In genomic region chr11:35415488-35415887, GRCh38 we compare ENCODE assay signal across 18 cellular contexts. TPM values are rescaled to one million over a fixed set of nuclear protein-coding genes. Genes with fewer than 3 reads are reported as not detected.
A peak's percentile ranks its signal among the peaks of the same experiment; 100 is the strongest.
DNase-seq lines count a peak whose midpoint lies in the region; ATAC-seq, FAIRE-seq and TF ChIP-seq lines count a peak whose summit lies in the region.
"Had no signal": no experiment of that assay in that cellular context is flagged by ENCODE, and none has a peak within 500 bp of the region (broad histone marks: within the 10 kb centered on the region; RNA-seq: fewer than 3 reads in every experiment).

No MANE protein-coding gene starts in this region.

- no peaks in the 10 kb centered on the region for H3F3A ChIP-seq in neural cell (ENCODE audit: insufficient read depth, low read length, poor library complexity, severe bottlenecking)

- H3K27me3 ChIP-seq in K562 (ENCODE audit: control insufficient read depth in 2 of 2, insufficient read depth in 2 of 2, low read length in 2 of 2) (peaks cover 18 to 27% of the 10 kb centered on the region in 2 experiments), dorsolateral prefrontal cortex (peaks cover 0 to 48% (median 7%) of the 10 kb centered on the region in 45 donors), neural cell (ENCODE audit: insufficient read depth, low read depth, low read length) (no peaks in the 10 kb centered on the region), spleen (replicated peaks in 1 of 7) (peaks cover 6 to 69% (median 47%) of the 10 kb centered on the region in 7 donors)

- H3K4me3 ChIP-seq in K562 (no peak overlapping the region), dorsolateral prefrontal cortex (peak overlapping the region in 54 of 59 donors; percentile 15 to 78 (median 67)), neural cell (ENCODE audit: low read length) (peak overlapping the region; percentile 88), spleen (no peak overlapping the region)
- H3K4me3 ChIP-seq: GM23248, HAP-1 had no signal

- H3K9me1 ChIP-seq in K562 (ENCODE audit: control insufficient read depth, insufficient read depth, low read length) = no peaks in the 10 kb centered on the region

- DNase-seq in D721Med (ENCODE audit: insufficient read length, low spot score) (no peak), K562 (ENCODE audit: extremely low read depth in 1 of 4, low spot score in 3 of 4) (no peak), dorsolateral prefrontal cortex (no peak), spleen (no peak), middle frontal gyrus (ENCODE audit: extremely low spot score, low spot score) (no peak)
- DNase-seq in activated effector memory CD4-positive, alpha-beta T cell treated with Interleukin-2 at 50 U/mL for 16 hours = no peak
- DNase-seq: ACHN; BE2C; C1 segment of cervical spinal cord; CD4-positive, CD25-positive, alpha-beta regulatory T cell; CD8-positive, alpha-beta memory T cell; COR-L47; GM23248 had no signal

- TF ChIP-seq POLR2A in K562 (conservative IDR thresholded peaks at IDR 0.05) (no peak), spleen (IDR thresholded peaks at IDR 0.05) (no peak)

- intact Hi-C loops in K562 (cut with micrococcal nuclease) (no loop called here), dorsolateral prefrontal cortex (cut with DNase I) (no loop called here), spleen (cut with DNase I; ENCODE audit: low total_unique reads) (no loop called here)

- WGBS in K562 (ENCODE audit: insufficient coverage, low coverage, missing lambda C conversion rate) = 5% methylated on average over 2 of the region's 2 CpGs
- 50 to 67% (median 63%) methylated on average over 2 of the region's 2 CpGs for WGBS in spleen, 5 donors

- H3K27ac ChIP-seq in K562 (ENCODE audit: extremely low read depth, low read depth, low read length) (no peak overlapping the region), dorsolateral prefrontal cortex (peak overlapping the region in 43 of 59 donors; percentile 2 to 94 (median 70)), neural cell (ENCODE audit: low read length) (no peak overlapping the region), spleen (no peak overlapping the region)
- H3K27ac ChIP-seq: GM23248 had no signal

- no peaks in the 10 kb centered on the region for H4K20me1 ChIP-seq in K562 (replicated peaks; ENCODE audit: control insufficient read depth, insufficient read depth, low read length)
- no peaks in the 10 kb centered on the region for H4K20me1 ChIP-seq in neural cell (ENCODE audit: insufficient read depth)

- H3K9ac ChIP-seq in K562 (ENCODE audit: insufficient read depth in 1 of 2, low read depth in 2 of 2, low read length in 2 of 2) (no peak overlapping the region), neural cell (ENCODE audit: low read length) (no peak overlapping the region)
- H3K9ac ChIP-seq: GM23248 had no signal

- CTCF ChIA-PET in K562 (lab: Yijun Ruan, JAX; ENCODE audit: low intra/inter-chr PET ratio) = no interaction called here

- H3K4me2 ChIP-seq in K562 (ENCODE audit: insufficient read depth, low read length) (no peak overlapping the region), neural cell (ENCODE audit: low read length) (no peak overlapping the region)

- H3K79me2 ChIP-seq in K562 (ENCODE audit: control insufficient read depth, insufficient read depth, low read length) (no peaks in the 10 kb centered on the region), neural cell (replicated peaks; ENCODE audit: insufficient read depth, low read length) (peaks cover 62% of the 10 kb centered on the region)

- no peak for TF ChIP-seq CTCF in D721Med (IDR thresholded peaks at IDR 0.05; ENCODE audit: insufficient read depth, missing control alignments)
- no peak for TF ChIP-seq CTCF in K562 (IDR thresholded peaks at IDR 0.05 in 2 of 3, conservative IDR thresholded peaks at IDR 0.05 in 1 of 3; ENCODE audit: insufficient read depth in 2 of 3, low read depth in 1 of 3, low read length in 3 of 3)
- TF ChIP-seq CTCF in dorsolateral prefrontal cortex (IDR thresholded peaks at IDR 0.05 in 54 of 56, conservative IDR thresholded peaks at IDR 0.05 in 2 of 56; ENCODE audit: low read depth in 1 of 56, partially characterized antibody in 56 of 56) = no peak
- TF ChIP-seq CTCF in neural cell (IDR thresholded peaks at IDR 0.05; ENCODE audit: poor library complexity, severe bottlenecking) = no peak
- no peak for TF ChIP-seq CTCF in spleen (IDR thresholded peaks at IDR 0.05 in 8 of 11, conservative IDR thresholded peaks at IDR 0.05 in 3 of 11)

- H3K9me2 ChIP-seq in neural cell (ENCODE audit: insufficient read depth, low read length) = no peaks in the 10 kb centered on the region

- H2AFZ ChIP-seq in K562 (ENCODE audit: low read depth, low read length) (no peak overlapping the region), neural cell (ENCODE audit: low read depth, low read length) (no peak overlapping the region)
- H2AFZ ChIP-seq: GM23248 had no signal

- H3K36me3 ChIP-seq in K562 (ENCODE audit: control insufficient read depth, insufficient read depth, low read length) = no peaks in the 10 kb centered on the region
- no peaks in the 10 kb centered on the region for H3K36me3 ChIP-seq in neural cell (ENCODE audit: insufficient read depth, low read length)
- no peaks in the 10 kb centered on the region for H3K36me3 ChIP-seq in spleen
- H3K36me3 ChIP-seq: BE2C, HAP-1 had no signal

- FAIRE-seq in D721Med (lab: Jason Lieb, UNC) (peak; percentile 46), K562 (lab: Jason Lieb, UNC) (no peak)
- FAIRE-seq: G401.6, GM12891, GM19239 had no signal

- POLR2A ChIA-PET in K562 (lab: Yijun Ruan, JAX) = no interaction called here

- no peak for ATAC-seq in K562

- H3K4me1 ChIP-seq in K562 (replicated peaks in 1 of 2; ENCODE audit: control insufficient read depth in 2 of 2, insufficient read depth in 2 of 2, low read length in 2 of 2) (peaks cover 0 to 14% of the 10 kb centered on the region in 2 experiments; a peak in 1 of 5 replicates), spleen (peaks cover 8 to 24% (median 22%) of the 10 kb centered on the region in 6 donors)
- H3K4me1 ChIP-seq: BE2C, HAP-1 had no signal

- H3K9me3 ChIP-seq in K562 (replicated peaks; ENCODE audit: control insufficient read depth, insufficient read depth, low read depth, low read length) = no peaks in the 10 kb centered on the region
- H3K9me3 ChIP-seq in neural cell (ENCODE audit: low read length) = no peaks in the 10 kb centered on the region
- H3K9me3 ChIP-seq in spleen = no peaks in the 10 kb centered on the region
- H3K9me3 ChIP-seq: BE2C, HAP-1 had no signal

- TF ChIP-seq EP300 in K562 (IDR thresholded peaks at IDR 0.05; ENCODE audit: low read length) (no peak), neural cell (conservative IDR thresholded peaks at IDR 0.05; ENCODE audit: poor library complexity, severe bottlenecking) (no peak)

- in situ Hi-C loops in K562 (cut with MboI) = no loop called here

- no TSS peak for BruUV-seq in K562 (replicated peaks; lab: Mats Ljungman, UMichigan)

- TF ChIP-seq RAD21 in K562 (CRISPR knock-in tag; conservative IDR thresholded peaks at IDR 0.05 in 1 of 2, IDR thresholded peaks at IDR 0.05 in 1 of 2) (no peak), neural cell (conservative IDR thresholded peaks at IDR 0.05) (no peak)

TF ChIP-seq in K562, 482 proteins besides CTCF, POLR2A, EP300 and RAD21 (continues in another document):
- no peak for TF ChIP-seq PURB (CRISPR knock-in tag; IDR thresholded peaks at IDR 0.05; ENCODE audit: low read depth)
- TF ChIP-seq ZNF24 (IDR thresholded peaks at IDR 0.05) = no peak
- TF ChIP-seq ILK (tag; IDR thresholded peaks at IDR 0.05; ENCODE audit: borderline replicate concordance, low read depth) = no peak
- no peak for TF ChIP-seq NELFE (IDR thresholded peaks at IDR 0.05; ENCODE audit: insufficient read depth, insufficient read length)
- no peak for TF ChIP-seq EZH2 (IDR thresholded peaks at IDR 0.05; ENCODE audit: borderline replicate concordance, low read depth, low read length)
- no peak for TF ChIP-seq EGR1 (conservative IDR thresholded peaks at IDR 0.05)
- TF ChIP-seq ZNF41 (CRISPR knock-in tag; conservative IDR thresholded peaks at IDR 0.05) = no peak
- no peak for TF ChIP-seq ZNF408 (CRISPR knock-in tag; IDR thresholded peaks at IDR 0.05; ENCODE audit: low read depth)
- TF ChIP-seq KLF1 (tag; IDR thresholded peaks at IDR 0.05) = no peak

TF ChIP-seq in neural cell, 6 proteins besides CTCF, POLR2A, EP300 and RAD21 (continues in another document):
- TF ChIP-seq EZH2 (IDR thresholded peaks at IDR 0.05; ENCODE audit: borderline replicate concordance, insufficient read depth, low read length, poor library complexity, severe bottlenecking) (no peak), MXI1 (conservative IDR thresholded peaks at IDR 0.05; ENCODE audit: poor library complexity, severe bottlenecking) (no peak)

RNA-seq across cellular contexts. Expression of gene SLC1A2, which starts 3.9 kb away (rescaled TPM):
- not detected in 2 replicates for total RNA-seq in K562 (2011; cell fraction: chromatin; rRNA removed; ENCODE audit: low replicate concordance)
- total RNA-seq in K562 (2011; cell fraction: nucleolus; rRNA removed) = not detected in 2 replicates
- total RNA-seq in K562 (2011; cell fraction: nucleoplasm; rRNA removed) = not detected in 2 replicates
- 0.05 TPM in 1 of 2 replicates, not detected in the other for total RNA-seq in K562 (2014; rRNA removed)
- not detected in 2 replicates for total RNA-seq in K562 (2014; rRNA removed; fragmentation: Illumina TruSeq; extraction: Trizol)
- 0.07 TPM in 1 of 2 replicates, not detected in the other for total RNA-seq in K562 (2015; rRNA removed; fragmentation: Illumina TruSeq; extraction: Trizol)
- not detected in 2 replicates for total RNA-seq in K562 (2021)
- polyA plus RNA-seq in K562 (2011; rRNA removed) = 0.03 TPM in 2 replicates
- not detected in 2 replicates for polyA plus RNA-seq in K562 (2011; cell fraction: cytosol; rRNA removed)
- 0.01 TPM in 1 of 2 replicates, not detected in the other for polyA plus RNA-seq in K562 (2011; cell fraction: nucleus; rRNA removed)
- polyA plus RNA-seq in K562 (2012) = 0.04 TPM in 1 of 2 replicates, not detected in the other
- not detected in 2 replicates for polyA plus RNA-seq in K562 (2014; fragmentation: Illumina TruSeq; extraction: Trizol)
- polyA plus RNA-seq in K562 (2014; fragmentation: Nextera tagmentation; extraction: Ambion mirVana) = not detected
- 0.04 TPM in 1 of 2 replicates, not detected in the other for polyA plus RNA-seq in K562 (2014; rRNA removed)
- polyA minus RNA-seq in K562 (2011; rRNA and poly(A)+ RNA removed) = not detected in 2 replicates
- polyA minus RNA-seq in K562 (2011; cell fraction: cytosol; rRNA and poly(A)+ RNA removed) = 1.3 TPM in 1 of 2 replicates, not detected in the other
- polyA minus RNA-seq in K562 (2011; cell fraction: nucleus; rRNA and poly(A)+ RNA removed) = not detected in 2 replicates
- 1,000 to 10,000 TPM in 105 of 120 experiments, 100 to 1,000 TPM in 15; 500 to 4,588 (median 1,344) TPM for total RNA-seq in dorsolateral prefrontal cortex
- 130 and 134 TPM in 2 replicates for polyA plus RNA-seq in neural cell
- 368 and 413 TPM in 2 replicates for polyA minus RNA-seq in neural cell
- total RNA-seq in spleen = 1 to 10 TPM in 4 of 7 donors, under 1 TPM in 3; 0.47 to 3.8 (median 1.2) TPM
- polyA plus RNA-seq in spleen = under 1 TPM; 0.26 to 0.94 (median 0.76) TPM
- total RNA-seq: CD4-positive, CD25-positive, alpha-beta regulatory T cell; CD8-positive, alpha-beta memory T cell had no signal

Comparison
In these comparisons a context has a peak if more than half of its experiments do, and no peak if none do; other contexts are left out.
1. H3K27ac ChIP-seq: peak in dorsolateral prefrontal cortex (43 of 59); none in K562 (single experiment), neural cell (single experiment) and spleen (0 of 8).
2. H3K4me3 ChIP-seq: peak in dorsolateral prefrontal cortex (54 of 59) and neural cell (single experiment); none in K562 (single experiment) and spleen (0 of 8).
3. RNA of gene SLC1A2, which starts 3.9 kb away (total RNA-seq): 500 to 4,588 TPM in dorsolateral prefrontal cortex; 0.47 to 3.8 TPM in spleen and 0.05 to 0.07 TPM in K562; every median in the first group is over 100 times any median in the second.